Comparison of ENCODE assay signal across 1 cellular context in genomic region chr10:69749180-69750010, GRCh38.
TF ChIP-seq lines count a peak whose summit lies in the region.

No MANE protein-coding gene starts in this region.

TF ChIP-seq in K562, 482 proteins besides CTCF, POLR2A, EP300 and RAD21 (continued from another document):
- TF ChIP-seq MEIS2 (IDR thresholded peaks at IDR 0.05; ENCODE audit: partially characterized antibody) (peak; percentile 18), ZBTB49 (CRISPR knock-in tag; IDR thresholded peaks at IDR 0.05; ENCODE audit: borderline replicate concordance) (no peak), PBX2 (CRISPR knock-in tag; IDR thresholded peaks at IDR 0.05; ENCODE audit: low read depth) (no peak), PBX2 (tag; conservative IDR thresholded peaks at IDR 0.05; ENCODE audit: low read depth) (peak; percentile 60), VEZF1 (CRISPR knock-in tag; IDR thresholded peaks at IDR 0.05) (peak; percentile 62)
